Comparison of ENCODE assay signal across 19 cellular contexts in the genomic region with DNA sequence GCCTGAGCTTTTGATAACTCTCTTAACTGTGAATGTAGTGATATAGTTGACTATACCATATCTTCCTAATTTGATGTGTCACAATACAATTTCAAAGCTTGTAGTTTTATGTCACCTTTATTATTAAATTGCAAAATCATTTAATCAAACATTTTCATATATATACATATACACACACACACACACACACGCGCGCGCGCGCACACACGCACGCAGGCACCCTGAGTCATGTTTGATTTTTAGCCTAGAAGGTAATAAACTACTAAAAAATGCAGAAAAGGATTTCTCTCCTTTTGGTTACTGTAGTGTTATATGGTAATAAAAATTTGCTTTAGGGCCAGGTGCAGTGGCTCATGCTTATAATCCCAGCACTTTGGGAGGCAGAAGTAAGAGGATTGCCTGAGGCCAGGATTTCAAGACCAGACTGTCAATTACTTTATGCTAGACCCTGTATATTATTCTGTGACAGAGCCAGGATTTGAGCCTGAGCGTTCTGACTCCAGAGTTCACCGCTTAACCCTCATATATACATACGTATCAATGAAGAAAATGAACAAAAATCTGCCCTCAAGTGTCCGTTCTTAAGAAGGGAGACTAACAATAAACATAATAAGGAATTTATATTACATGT.
DNase-seq lines count a peak whose midpoint lies in the region; ATAC-seq and TF ChIP-seq lines count a peak whose summit lies in the region.
"Had no signal": no experiment of that assay in that cellular context is flagged by ENCODE, and none has a peak within 500 bp of the region (broad histone marks: within the 10 kb centered on the region; RNA-seq: fewer than 3 reads in every experiment).

No MANE protein-coding gene starts in this region.

- no peak for TF ChIP-seq POLR2A in stomach (IDR thresholded peaks at IDR 0.05)

- H3K4me1 ChIP-seq in Caco-2 (no peaks in the 10 kb centered on the region), stomach (peaks cover 0 to 6% (median 0%) of the 10 kb centered on the region in 4 donors)
- H3K4me1 ChIP-seq: A549 had no signal

- H3K9me3 ChIP-seq in Caco-2 (no peaks in the 10 kb centered on the region), MG63 (no peaks in the 10 kb centered on the region), WERI-Rb-1 (ENCODE audit: severe bottlenecking) (no peaks in the 10 kb centered on the region), stomach (no peaks in the 10 kb centered on the region)
- H3K9me3 ChIP-seq: A549 had no signal

- peaks cover 47% of the 10 kb centered on the region for H3K36me3 Mint-ChIP-seq in activated CD4-positive, alpha-beta T cell treated with anti-CD3 and anti-CD28 coated beads for 36 hours (ENCODE audit: low read depth)
- H3K36me3 Mint-ChIP-seq in Caco-2 (ENCODE audit: insufficient read depth, unreplicated experiment), result peaks cover 40% of the 10 kb centered on the region
- peaks cover 25% of the 10 kb centered on the region for H3K36me3 Mint-ChIP-seq in activated T-helper 1 cell treated with anti-CD3 and anti-CD28 coated beads, Interleukin-12 subunit alpha, Interleukin-12 subunit beta, Interleukin-2, Interleukin-4 antibody, amounts not matched to agents 30 ng/mL and 10 ng/mL and 1 ng/mL, durations not matched to agents 14 hours and 24 hours and 36 hours (ENCODE audit: low read depth)

- H3K36me3 ChIP-seq in Caco-2 (ENCODE audit: control insufficient read depth, insufficient read depth, low read length) (0 out of 2 replicates have a peak, but pooled peaks cover 2% of the 10 kb centered on the region), MG63 (peaks cover 19% of the 10 kb centered on the region), WERI-Rb-1 (peaks cover 41% of the 10 kb centered on the region), stomach (peaks cover 15 to 99% (median 95%) of the 10 kb centered on the region in 4 donors)

- H3K4me1 Mint-ChIP-seq in activated CD4-positive, alpha-beta T cell treated with anti-CD3 and anti-CD28 coated beads for 36 hours, result no peaks in the 10 kb centered on the region
- no peaks in the 10 kb centered on the region for H3K4me1 Mint-ChIP-seq in Caco-2 (ENCODE audit: low read depth, unreplicated experiment)
- no peaks in the 10 kb centered on the region for H3K4me1 Mint-ChIP-seq in activated T-helper 1 cell treated with anti-CD3 and anti-CD28 coated beads, Interleukin-12 subunit alpha, Interleukin-12 subunit beta, Interleukin-2, Interleukin-4 antibody, amounts not matched to agents 30 ng/mL and 10 ng/mL and 1 ng/mL, durations not matched to agents 14 hours and 24 hours and 36 hours (ENCODE audit: low read depth)

- CTCF ChIA-PET in activated CD4-positive, alpha-beta T cell treated with anti-CD3 and anti-CD28 coated beads for 36 hours (lab: Charles Lee), result interaction anchor here (0.6 to 1.1 kb wide), 2 partner anchors 33 to 427 kb away, joined by 3 to 4 read pairs; no protein-coding TSS in a partner anchor
- CTCF ChIA-PET in Caco-2 (lab: Charles Lee), result no interaction called here

- no TSS peak for BruUV-seq in Caco-2 (replicated peaks; lab: Mats Ljungman, UMichigan)

- H3K27me3 Mint-ChIP-seq in activated CD4-positive, alpha-beta T cell treated with anti-CD3 and anti-CD28 coated beads for 36 hours, result no peaks in the 10 kb centered on the region
- H3K27me3 Mint-ChIP-seq in Caco-2 (ENCODE audit: insufficient read depth, unreplicated experiment), result no peaks in the 10 kb centered on the region
- no peaks in the 10 kb centered on the region for H3K27me3 Mint-ChIP-seq in activated T-helper 1 cell treated with anti-CD3 and anti-CD28 coated beads, Interleukin-12 subunit alpha, Interleukin-12 subunit beta, Interleukin-2, Interleukin-4 antibody, amounts not matched to agents 30 ng/mL and 10 ng/mL and 1 ng/mL, durations not matched to agents 14 hours and 24 hours and 36 hours (ENCODE audit: insufficient read depth)
- H3K27me3 Mint-ChIP-seq: CD4-positive, alpha-beta T cell; IgD-negative memory B cell had no signal

- POLR2A ChIA-PET in activated CD4-positive, alpha-beta T cell treated with anti-CD3 and anti-CD28 coated beads for 36 hours (lab: Charles Lee), result interaction anchor here (0.5 kb wide), 1 partner anchor 195 kb away, joined by 4 read pairs; no protein-coding TSS in a partner anchor
- POLR2A ChIA-PET in Caco-2 (lab: Charles Lee), result no interaction called here

- H3K4me3 Mint-ChIP-seq in activated CD4-positive, alpha-beta T cell treated with anti-CD3 and anti-CD28 coated beads for 36 hours, result no peak overlapping the region
- no peak overlapping the region for H3K4me3 Mint-ChIP-seq in Caco-2 (ENCODE audit: unreplicated experiment)
- no peak overlapping the region for H3K4me3 Mint-ChIP-seq in activated T-helper 1 cell treated with anti-CD3 and anti-CD28 coated beads, Interleukin-12 subunit alpha, Interleukin-12 subunit beta, Interleukin-2, Interleukin-4 antibody, amounts not matched to agents 30 ng/mL and 10 ng/mL and 1 ng/mL, durations not matched to agents 14 hours and 24 hours and 36 hours
- H3K4me3 Mint-ChIP-seq: CD4-positive, alpha-beta T cell; HFFc6; IgD-negative memory B cell had no signal

- no peak overlapping the region for H3K27ac Mint-ChIP-seq in activated CD4-positive, alpha-beta T cell treated with anti-CD3 and anti-CD28 coated beads for 36 hours
- H3K27ac Mint-ChIP-seq in Caco-2 (ENCODE audit: unreplicated experiment), result peak overlapping the region; percentile 8
- no peak overlapping the region for H3K27ac Mint-ChIP-seq in activated T-helper 1 cell treated with anti-CD3 and anti-CD28 coated beads, Interleukin-12 subunit alpha, Interleukin-12 subunit beta, Interleukin-2, Interleukin-4 antibody, amounts not matched to agents 30 ng/mL and 10 ng/mL and 1 ng/mL, durations not matched to agents 14 hours and 24 hours and 36 hours
- H3K27ac Mint-ChIP-seq: CD4-positive, alpha-beta T cell; HFFc6; IgD-negative memory B cell had no signal

- peak overlapping the region; percentile 63 for H3K27ac ChIP-seq in WERI-Rb-1
- no peak overlapping the region for H3K27ac ChIP-seq in stomach
- H3K27ac ChIP-seq: 22Rv1, A549, C4-2B, GM23248 had no signal

- H3K27me3 ChIP-seq in Caco-2 (replicated peaks; ENCODE audit: control insufficient read depth, insufficient read depth, low read length), result no peaks in the 10 kb centered on the region
- H3K27me3 ChIP-seq in MG63, result no peaks in the 10 kb centered on the region
- no peaks in the 10 kb centered on the region for H3K27me3 ChIP-seq in WERI-Rb-1 (ENCODE audit: insufficient read depth, low read depth, severe bottlenecking)
- no peaks in the 10 kb centered on the region for H3K27me3 ChIP-seq in stomach

- TF ChIP-seq CTCF in Caco-2 (IDR thresholded peaks at IDR 0.05; ENCODE audit: insufficient read depth in 1 of 2, low read depth in 1 of 2, low read length in 1 of 2, severe bottlenecking in 1 of 2, unreplicated experiment in 1 of 2) (no peak), WERI-Rb-1 (IDR thresholded peaks at IDR 0.05; ENCODE audit: low read depth, low read length) (no peak), stomach (IDR thresholded peaks at IDR 0.05) (no peak)

- H3K4me3 ChIP-seq in Caco-2 (ENCODE audit: low read depth, low read length) (no peak overlapping the region), MG63 (no peak overlapping the region), WERI-Rb-1 (ENCODE audit: low read depth, low read length) (no peak overlapping the region), stomach (no peak overlapping the region)
- H3K4me3 ChIP-seq: A549, GM23248 had no signal

- intact Hi-C loops in activated CD4-positive, alpha-beta T cell treated with anti-CD3 and anti-CD28 coated beads for 36 hours (cut with DNase I, micrococcal nuclease), result no loop called here
- intact Hi-C loops in Caco-2 (cut with micrococcal nuclease; ENCODE audit: unreplicated experiment), result no loop called here
- intact Hi-C loops in stomach (cut with DNase I; ENCODE audit: low total_unique reads), result no loop called here
- intact Hi-C loops in activated T-helper 1 cell treated with anti-CD3 and anti-CD28 coated beads, Interleukin-12 subunit alpha, Interleukin-12 subunit beta, Interleukin-2, Interleukin-4 antibody, amounts not matched to agents 30 ng/mL and 10 ng/mL and 1 ng/mL, durations not matched to agents 14 hours and 24 hours and 36 hours (cut with micrococcal nuclease), result no loop called here

- no peak for ATAC-seq in activated CD4-positive, alpha-beta T cell treated with anti-CD3 and anti-CD28 coated beads for 36 hours
- ATAC-seq: A549, HCT116 had no signal

- DNase-seq in activated CD4-positive, alpha-beta T cell treated with anti-CD3 and anti-CD28 coated beads for 36 hours, result peak; percentile 5
- DNase-seq in activated CD4-positive, alpha-beta T cell treated with anti-CD3 and anti-CD28 coated beads for 48 hours, result no peak
- DNase-seq in Caco-2, result no peak
- peak; percentile 5 for DNase-seq in MG63
- DNase-seq in WERI-Rb-1, result peak; percentile 56
- DNase-seq in stomach, result no peak
- DNase-seq in activated T-helper 1 cell treated with anti-CD3 and anti-CD28 coated beads, Interleukin-12 subunit alpha, Interleukin-12 subunit beta, Interleukin-2, Interleukin-4 antibody, amounts not matched to agents 30 ng/mL and 10 ng/mL and 1 ng/mL, durations not matched to agents 14 hours and 24 hours and 36 hours (ENCODE audit: low spot score), result no peak
- DNase-seq: AML-193; CD4-positive, alpha-beta T cell; DMS 273 treated with DMSO at 0.1 percent for 48 hours; DMS53; DND-41; GM23248; HFFc6 had no signal

- TF ChIP-seq EP300 in stomach (IDR thresholded peaks at IDR 0.05), result no peak

- WGBS in stomach, 5 donors, result 90 to 98% (median 93%) methylated on average over 12 of the region's 12 CpGs

- H3K9me3 Mint-ChIP-seq in activated CD4-positive, alpha-beta T cell treated with anti-CD3 and anti-CD28 coated beads for 36 hours (ENCODE audit: low read depth), result no peaks in the 10 kb centered on the region
- H3K9me3 Mint-ChIP-seq in Caco-2 (ENCODE audit: unreplicated experiment), result no peaks in the 10 kb centered on the region
- no peaks in the 10 kb centered on the region for H3K9me3 Mint-ChIP-seq in activated T-helper 1 cell treated with anti-CD3 and anti-CD28 coated beads, Interleukin-12 subunit alpha, Interleukin-12 subunit beta, Interleukin-2, Interleukin-4 antibody, amounts not matched to agents 30 ng/mL and 10 ng/mL and 1 ng/mL, durations not matched to agents 14 hours and 24 hours and 36 hours
- H3K9me3 Mint-ChIP-seq: CD4-positive, alpha-beta T cell; HFFc6; IgD-negative memory B cell had no signal

Comparison
In these comparisons a context has a peak if more than half of its experiments do, and no peak if none do; other contexts are left out.
1. DNase-seq: peak in activated CD4-positive, alpha-beta T cell treated with anti-CD3 and anti-CD28 coated beads for 36 hours (single experiment), MG63 (single experiment) and WERI-Rb-1 (single experiment); none in activated CD4-positive, alpha-beta T cell treated with anti-CD3 and anti-CD28 coated beads for 48 hours (single experiment), Caco-2 (0 of 2), stomach (single experiment) and activated T-helper 1 cell treated with anti-CD3 and anti-CD28 coated beads, Interleukin-12 subunit alpha, Interleukin-12 subunit beta, Interleukin-2, Interleukin-4 antibody, amounts not matched to agents 30 ng/mL and 10 ng/mL and 1 ng/mL, durations not matched to agents 14 hours and 24 hours and 36 hours (single experiment).